ENCODE assay signal across 33 cellular contexts in the genomic region with DNA sequence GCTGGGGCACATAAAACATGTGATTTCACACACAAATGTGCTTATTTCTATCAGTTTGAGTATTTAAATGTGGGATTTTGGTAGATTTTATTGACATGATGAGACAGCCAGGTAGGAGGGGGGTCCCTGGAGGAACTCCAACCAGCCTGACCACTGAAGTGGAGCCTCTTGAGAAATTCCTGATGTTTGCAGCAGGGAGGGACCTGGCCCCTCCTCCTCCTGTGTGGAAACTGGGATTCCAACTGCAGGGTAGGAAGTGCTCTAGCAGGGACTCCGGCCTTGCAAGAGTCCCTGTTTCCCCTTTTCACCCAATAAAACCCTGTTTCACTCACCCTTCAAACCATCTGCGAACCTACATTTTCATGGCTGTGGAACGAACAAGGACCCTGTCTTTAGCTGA.
"Had no signal": no experiment of that assay in that cellular context is flagged by ENCODE, and none has a peak within 500 bp of the region (broad histone marks: within the 10 kb centered on the region; RNA-seq: fewer than 3 reads in every experiment).

No MANE protein-coding gene starts in this region.

- H3K4me1 Mint-ChIP-seq: activated CD4-positive, alpha-beta memory T cell treated with anti-CD3 and anti-CD28 coated beads, Interleukin-2, amount 10 ng/mL, durations not matched to agents 7 days and 5 days; activated CD4-positive, alpha-beta T cell treated with anti-CD3 and anti-CD28 coated beads, Interleukin-2, amount 10 ng/mL, durations not matched to agents 24 days and 14 days; nephron; stimulated activated memory B cell treated with anti-CD40 and anti-IgM and Interleukin-4, amounts not matched to agents 10 μg/mL and 1 μg/mL and 100 μg/mL, for 72 hours had no signal

- H3K27ac Mint-ChIP-seq: activated CD4-positive, alpha-beta memory T cell treated with anti-CD3 and anti-CD28 coated beads, Interleukin-2, amount 10 ng/mL, durations not matched to agents 7 days and 5 days; activated CD4-positive, alpha-beta T cell treated with anti-CD3 and anti-CD28 coated beads, Interleukin-2, amount 10 ng/mL, durations not matched to agents 24 days and 14 days; activated T-cell treated with anti-CD3 and anti-CD28 coated beads, Interleukin-2, amount 50 U/mL, for 24 hours; effector memory CD8-positive, alpha-beta T cell; nephron; progenitor cell of endocrine pancreas; stimulated activated memory B cell treated with anti-CD40 and anti-IgM and Interleukin-4, amounts not matched to agents 10 μg/mL and 1 μg/mL and 100 μg/mL, for 72 hours; T-helper 1 cell treated with Interleukin-12 subunit alpha and Interleukin-12 subunit beta and Interleukin-4 antibody, amounts not matched to agents 30 μg/mL and 1 μg/mL, for 36 hours had no signal

- H3K36me3 ChIP-seq: brain microvascular endothelial cell, heart left ventricle, ovary, stomach, thyroid gland, upper lobe of right lung, WERI-Rb-1 had no signal

- H3K4me1 ChIP-seq: heart left ventricle, stomach, thyroid gland, upper lobe of right lung had no signal

- H3K4me3 Mint-ChIP-seq: activated CD4-positive, alpha-beta memory T cell treated with anti-CD3 and anti-CD28 coated beads, Interleukin-2, amount 10 ng/mL, durations not matched to agents 7 days and 5 days; activated CD4-positive, alpha-beta T cell treated with anti-CD3 and anti-CD28 coated beads, Interleukin-2, amount 10 ng/mL, durations not matched to agents 24 days and 14 days; activated T-cell treated with anti-CD3 and anti-CD28 coated beads, Interleukin-2, amount 50 U/mL, for 24 hours; effector memory CD8-positive, alpha-beta T cell; nephron; stimulated activated memory B cell treated with anti-CD40 and anti-IgM and Interleukin-4, amounts not matched to agents 10 μg/mL and 1 μg/mL and 100 μg/mL, for 72 hours; T-helper 1 cell treated with Interleukin-12 subunit alpha and Interleukin-12 subunit beta and Interleukin-4 antibody, amounts not matched to agents 30 μg/mL and 1 μg/mL, for 36 hours had no signal

- H3K27ac ChIP-seq: brain microvascular endothelial cell, heart left ventricle, ovary, skin epidermis, stomach, thyroid gland, upper lobe of right lung, WERI-Rb-1 had no signal

- H3K36me3 Mint-ChIP-seq: stimulated activated memory B cell treated with anti-CD40 and anti-IgM and Interleukin-4, amounts not matched to agents 10 μg/mL and 1 μg/mL and 100 μg/mL, for 72 hours had no signal

- H3K4me3 ChIP-seq: heart left ventricle, ovary, skin epidermis, stomach, thyroid gland, upper lobe of right lung had no signal

- H3K9me3 ChIP-seq: ovary, thyroid gland, upper lobe of right lung had no signal

- H3K27me3 Mint-ChIP-seq: activated CD4-positive, alpha-beta memory T cell treated with anti-CD3 and anti-CD28 coated beads, Interleukin-2, amount 10 ng/mL, durations not matched to agents 7 days and 5 days; activated CD4-positive, alpha-beta T cell treated with anti-CD3 and anti-CD28 coated beads, Interleukin-2, amount 10 ng/mL, durations not matched to agents 24 days and 14 days; activated T-cell treated with anti-CD3 and anti-CD28 coated beads, Interleukin-2, amount 50 U/mL, for 24 hours; effector memory CD8-positive, alpha-beta T cell; progenitor cell of endocrine pancreas; stimulated activated memory B cell treated with anti-CD40 and anti-IgM and Interleukin-4, amounts not matched to agents 10 μg/mL and 1 μg/mL and 100 μg/mL, for 72 hours had no signal

- H3K27me3 ChIP-seq: brain microvascular endothelial cell, heart left ventricle, ovary, stomach, thyroid gland, upper lobe of right lung had no signal

- ATAC-seq: effector memory CD8-positive, alpha-beta T cell; esophagus mucosa; heart left ventricle; left ventricle myocardium superior; sciatic nerve; stimulated activated memory B cell treated with anti-CD40 and anti-IgM and Interleukin-4, amounts not matched to agents 10 μg/mL and 1 μg/mL and 100 μg/mL, for 72 hours; upper lobe of right lung had no signal

- DNase-seq: activated CD4-positive, alpha-beta memory T cell treated with anti-CD3 and anti-CD28 coated beads, Interleukin-2, amount 10 ng/mL, durations not matched to agents 7 days and 5 days; activated CD4-positive, alpha-beta T cell treated with anti-CD3 and anti-CD28 coated beads, Interleukin-2, amount 10 ng/mL, durations not matched to agents 24 days and 14 days; activated CD4-positive, CD25-positive, alpha-beta regulatory T cell treated with anti-CD3 and anti-CD28 coated beads, Interleukin-2, amount 50 U/mL, for 72 hours; activated CD8-positive, alpha-beta memory T cell treated with anti-CD3 and anti-CD28 coated beads, Interleukin-2, amount 50 U/mL, for 48 hours; activated gamma-delta T cell treated with Interleukin-2 at 50 U/mL for 16 hours; activated naive CD4-positive, alpha-beta T cell treated with anti-CD3 and anti-CD28 coated beads, Interleukin-2, amount 50 U/mL, for 16 hours; activated T-cell treated with anti-CD3 and anti-CD28 coated beads, Interleukin-2, amount 50 U/mL, for 24 hours; amniotic stem cell; brain microvascular endothelial cell; caudate nucleus; cortex of kidney; effector memory CD8-positive, alpha-beta T cell; foreskin fibroblast; heart left ventricle; hypothalamus; left ventricle myocardium superior; ovary; retina; stimulated activated CD4-positive, alpha-beta T cell treated with anti-CD3 and anti-CD28 coated beads, Interleukin-12 subunit alpha, Interleukin-12 subunit beta, amount 100 ng/mL, for 4 hours; stimulated activated CD4-positive, alpha-beta T cell treated with anti-CD3 and anti-CD28 coated beads, Interleukin-4, amount 100 ng/mL, for 4 hours; stimulated activated CD8-positive, alpha-beta memory T cell treated with anti-CD3 and anti-CD28 coated beads, Interleukin-4, amount 100 ng/mL, for 48 hours; stomach; T-helper 9 cell; thyroid gland; upper lobe of right lung; WERI-Rb-1 had no signal

- H3K9me3 Mint-ChIP-seq: nephron had no signal
